ENCODE assay signal across 24 cellular contexts in the genomic region with DNA sequence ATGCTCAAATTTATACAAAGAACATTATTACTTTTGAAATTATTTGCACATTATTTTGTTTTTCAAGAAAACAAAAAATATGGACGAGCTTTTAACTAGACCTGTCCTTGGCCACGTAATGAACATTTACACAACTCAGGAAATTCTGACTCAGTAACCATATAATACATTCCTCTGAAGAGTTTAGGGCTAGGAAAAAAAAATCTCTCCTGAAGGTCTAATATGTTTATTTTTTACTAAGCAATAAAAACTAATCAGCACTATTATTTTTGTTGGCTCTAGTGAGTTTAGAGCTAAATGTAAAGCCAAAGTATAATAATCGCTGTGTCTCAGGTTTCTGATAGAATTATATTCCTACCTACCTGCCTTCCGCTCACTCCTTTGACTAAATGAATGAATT.
DNase-seq lines count a peak whose midpoint lies in the region; ATAC-seq and TF ChIP-seq lines count a peak whose summit lies in the region.
"Had no signal": no experiment of that assay in that cellular context is flagged by ENCODE, and none has a peak within 500 bp of the region (broad histone marks: within the 10 kb centered on the region; RNA-seq: fewer than 3 reads in every experiment).

No MANE protein-coding gene starts in this region.

- in situ Hi-C loops in GM23248 (cut with MboI) = no loop called here

- peaks cover 62% of the 10 kb centered on the region for H3F3A ChIP-seq in GM23248 (ENCODE audit: insufficient read depth)

- 40 to 48% methylated on average over 4 of the region's 4 CpGs for WGBS in GM23248 (ENCODE audit: low coverage in 1 of 2, low lambda C conversion rate in 2 of 2, missing lambda C conversion rate in 2 of 2), 2 experiments
- WGBS in prostate gland = 81% methylated on average over 4 of the region's 4 CpGs

- H3K27me3 ChIP-seq in GM23248 (replicated peaks; ENCODE audit: insufficient read depth) (no peaks in the 10 kb centered on the region), prostate gland (replicated peaks; ENCODE audit: insufficient read depth) (no peaks in the 10 kb centered on the region)
- H3K27me3 ChIP-seq: esophagus muscularis mucosa, Peyer's patch had no signal

- H3K4me3 ChIP-seq in GM23248 (no peak overlapping the region), fibroblast of mammary gland (ENCODE audit: control insufficient read depth, low read depth, low read length) (no peak overlapping the region), prostate gland (no peak overlapping the region)
- H3K4me3 ChIP-seq: esophagus muscularis mucosa, GM23338, Peyer's patch, SK-N-MC had no signal

- H3K36me3 ChIP-seq in GM23248 (ENCODE audit: low read depth) (peaks cover 10% of the 10 kb centered on the region; the same call in 1 of the 2 replicates), prostate gland (no peaks in the 10 kb centered on the region)

- intact Hi-C loops in prostate gland (cut with DNase I) = loop anchor here (10.0 kb wide), 1 partner anchor 473 kb away; no protein-coding TSS in a partner anchor

- H3K4me2 ChIP-seq in GM23248 (ENCODE audit: unreplicated experiment) = no peak overlapping the region
- H3K4me2 ChIP-seq: GM23338, KMS-11 had no signal

- no peaks in the 10 kb centered on the region for H3K79me2 ChIP-seq in GM23248 (ENCODE audit: insufficient read depth)

- H3K27ac ChIP-seq in GM23248 (peak overlapping the region; percentile 81), prostate gland (no peak overlapping the region)
- H3K27ac ChIP-seq: esophagus muscularis mucosa, KMS-11, Peyer's patch, SK-N-MC, WERI-Rb-1 had no signal

- peak overlapping the region; percentile 37 for H3K9ac ChIP-seq in GM23248
- H3K9ac ChIP-seq: KMS-11 had no signal

- H3K9me2 ChIP-seq in GM23248 (ENCODE audit: insufficient read depth) = no peaks in the 10 kb centered on the region

- no peak for TF ChIP-seq POLR2A in prostate gland (IDR thresholded peaks at IDR 0.05)

- H2AFZ ChIP-seq in GM23248 = no peak overlapping the region
- H2AFZ ChIP-seq: GM23338 had no signal

- no peaks in the 10 kb centered on the region for H4K20me1 ChIP-seq in GM23248 (ENCODE audit: insufficient read depth)

- TF ChIP-seq CTCF in fibroblast of mammary gland (conservative IDR thresholded peaks at IDR 0.05; ENCODE audit: control insufficient read depth, insufficient read depth, low read depth, low read length) = no peak
- TF ChIP-seq CTCF in prostate gland (IDR thresholded peaks at IDR 0.05) = no peak

- no peak for ATAC-seq in GM19467 (IDR thresholded peaks at IDR 0.05; ENCODE audit: unreplicated experiment)
- ATAC-seq: activated naive CD8-positive, alpha-beta T cell treated with anti-CD3 and anti-CD28 coated beads, Interleukin-2, amount 50 U/mL, for 24 hours; GM23338; left lobe of liver; stimulated activated naive CD8-positive, alpha-beta T cell treated with anti-CD3 and anti-CD28 coated beads, Interleukin-15, amount 100 ng/mL, for 72 hours had no signal

- peaks cover 62% of the 10 kb centered on the region for H3K4me1 ChIP-seq in GM23248 (ENCODE audit: insufficient read depth)
- no peaks in the 10 kb centered on the region for H3K4me1 ChIP-seq in prostate gland (replicated peaks)
- H3K4me1 ChIP-seq: esophagus muscularis mucosa, Peyer's patch had no signal

- DNase-seq in GM23248 (peak; percentile 91), amniotic epithelial cell (ENCODE audit: low read depth) (peak; percentile 80), fibroblast of mammary gland (ENCODE audit: low read depth) (peak; percentile 69), stromal cell of bone marrow (ENCODE audit: low read depth) (peak; percentile 27), prostate gland (ENCODE audit: low spot score) (no peak), NCI-H1105 treated with DMSO at 0.1 percent for 48 hours (lab: John Stamatoyannopoulos, UW) (no peak)
- DNase-seq: activated CD4-positive, alpha-beta T cell treated with anti-CD3 and anti-CD28 coated beads, Interleukin-2, amount 50 U/mL, for 1 hour; activated CD8-positive, alpha-beta memory T cell treated with anti-CD3 and anti-CD28 coated beads, Interleukin-2, amount 50 U/mL, for 4 hours; activated naive CD8-positive, alpha-beta T cell treated with anti-CD3 and anti-CD28 coated beads, Interleukin-2, amount 50 U/mL, for 24 hours; C1 segment of cervical spinal cord; caudate nucleus; GF-D8; NCI-H2081 treated with DMSO at 0.1 percent for 48 hours; NCI-H446 treated with DMSO at 0.1 percent for 48 hours; Peyer's patch; stimulated activated CD4-positive, alpha-beta T cell treated with anti-CD3 and anti-CD28 coated beads, Interleukin-4, amount 100 ng/mL, for 4 hours; stimulated activated naive CD8-positive, alpha-beta T cell treated with anti-CD3 and anti-CD28 coated beads, Interleukin-15, amount 100 ng/mL, for 72 hours; WERI-Rb-1 had no signal

- no peaks in the 10 kb centered on the region for H3K9me3 ChIP-seq in GM23248 (ENCODE audit: low read depth)
- H3K9me3 ChIP-seq in prostate gland = no peaks in the 10 kb centered on the region
- H3K9me3 ChIP-seq: esophagus muscularis mucosa, Peyer's patch had no signal

Comparison
In these comparisons a context has a peak if more than half of its experiments do, and no peak if none do; other contexts are left out.
1. DNase-seq: peak in GM23248 (single experiment), amniotic epithelial cell (single experiment), fibroblast of mammary gland (single experiment) and stromal cell of bone marrow (single experiment); none in prostate gland (single experiment) and NCI-H1105 treated with DMSO at 0.1 percent for 48 hours (single experiment).